ENCODE assay signal across 8 cellular contexts in genomic region chr12:42145197-42145549, GRCh38. TPM values are rescaled to one million over a fixed set of nuclear protein-coding genes. Genes with fewer than 3 reads are reported as not detected.
DNase-seq lines count a peak whose midpoint lies in the region; ATAC-seq, FAIRE-seq and TF ChIP-seq lines count a peak whose summit lies in the region.

No MANE protein-coding gene starts in this region.

- no peaks in the 10 kb centered on the region for H3K36me3 ChIP-seq in SK-N-MC (ENCODE audit: insufficient read depth, low read length)

- TF ChIP-seq CTCF in A549 (IDR thresholded peaks at IDR 0.05) (no peak), fibroblast of the aortic adventitia (IDR thresholded peaks at IDR 0.05; ENCODE audit: insufficient read depth, low read length) (no peak), retinal pigment epithelial cell (conservative IDR thresholded peaks at IDR 0.05; ENCODE audit: low read depth, low read length) (no peak)

- 19% methylated on average over 8 of the region's 8 CpGs for WGBS in A549 (ENCODE audit: missing lambda C conversion rate)

- TF ChIP-seq EP300 in A549 (IDR thresholded peaks at IDR 0.05): no peak

- H3K4me3 ChIP-seq in A549: peak overlapping the region; percentile 82
- peak overlapping the region; percentile 97 for H3K4me3 ChIP-seq in SK-N-MC
- H3K4me3 ChIP-seq in fibroblast of the aortic adventitia (ENCODE audit: low read depth, low read length): peak overlapping the region; percentile 77
- peak overlapping the region; percentile 63 for H3K4me3 ChIP-seq in retinal pigment epithelial cell (ENCODE audit: low read length)

- DNase-seq in A549 (ENCODE audit: low read depth in 1 of 2, low spot score in 1 of 2) (no peak), SK-N-MC (ENCODE audit: low read depth, low spot score) (no peak), fibroblast of the aortic adventitia (ENCODE audit: low read depth) (no peak), retinal pigment epithelial cell (ENCODE audit: low read depth) (no peak), A172 (ENCODE audit: low spot score) (no peak)

- TF ChIP-seq POLR2A in A549 (IDR thresholded peaks at IDR 0.05; ENCODE audit: low read length): no peak

- H3K27ac ChIP-seq in A549: peak overlapping the region; percentile 95 to 96
- no peak overlapping the region for H3K27ac ChIP-seq in SK-N-MC

- no peak for TF ChIP-seq RAD21 in A549 (conservative IDR thresholded peaks at IDR 0.05 in 1 of 2, IDR thresholded peaks at IDR 0.05 in 1 of 2)

- CTCF ChIA-PET in A549 (lab: Yijun Ruan, JAX): interaction anchor here (0.7 to 2.1 kb wide), 12 partner anchors 9 to 241 kb away, joined by 3 to 10 read pairs (median 4); no protein-coding TSS in a partner anchor

- FAIRE-seq in A549 (lab: Jason Lieb, UNC): no peak

- peak overlapping the region; percentile 84 for H3K4me2 ChIP-seq in A549

- peaks cover 48% of the 10 kb centered on the region for H3K4me1 ChIP-seq in A549

- peak; percentile 22 to 30 for ATAC-seq in A549
- peak; percentile 17 for ATAC-seq in GM19452 (IDR thresholded peaks at IDR 0.05; ENCODE audit: unreplicated experiment)
- no peak for ATAC-seq in HG02678 (IDR thresholded peaks at IDR 0.05; ENCODE audit: unreplicated experiment)
- no peak for ATAC-seq in GM18858 (IDR thresholded peaks at IDR 0.05; ENCODE audit: unreplicated experiment)

- H3K9me3 ChIP-seq in A549: no peaks in the 10 kb centered on the region
- no peaks in the 10 kb centered on the region for H3K9me3 ChIP-seq in SK-N-MC (ENCODE audit: low read depth, low read length)

- H3K9ac ChIP-seq in SK-N-MC (ENCODE audit: insufficient read length): peak overlapping the region; percentile 81

- POLR2A ChIA-PET in A549 (lab: Yijun Ruan, JAX): interaction anchor here (0.5 to 1.3 kb wide), 8 partner anchors 9 to 181 kb away, joined by 3 to 6 read pairs (median 4); partner anchors contain the start of genes PPHLN1 and ZCRB1

TF ChIP-seq in A549, 52 proteins besides CTCF, POLR2A, EP300 and RAD21:
- no peak for TF ChIP-seq CHD2 (IDR thresholded peaks at IDR 0.05; ENCODE audit: low read length, partially characterized antibody)
- TF ChIP-seq, protein P1, sequence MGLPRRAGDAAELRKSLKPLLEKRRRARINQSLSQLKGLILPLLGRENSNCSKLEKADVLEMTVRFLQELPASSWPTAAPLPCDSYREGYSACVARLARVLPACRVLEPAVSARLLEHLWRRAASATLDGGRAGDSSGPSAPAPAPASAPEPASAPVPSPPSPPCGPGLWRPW (IDR thresholded peaks at IDR 0.05): no peak
- no peak for TF ChIP-seq SREBF2 (IDR thresholded peaks at IDR 0.05)
- no peak for TF ChIP-seq JUN (IDR thresholded peaks at IDR 0.05)
- no peak for TF ChIP-seq RARB (CRISPR knock-in tag; IDR thresholded peaks at IDR 0.05)
- TF ChIP-seq ATOH8 (CRISPR knock-in tag; IDR thresholded peaks at IDR 0.05; ENCODE audit: low read depth): no peak
- no peak for TF ChIP-seq POLR2AphosphoS2 (conservative IDR thresholded peaks at IDR 0.05; ENCODE audit: low read length)
- no peak for TF ChIP-seq ZFP36 (IDR thresholded peaks at IDR 0.05; ENCODE audit: borderline replicate concordance, partially characterized antibody)

RNA-seq across cellular contexts. Expression of gene GXYLT1, which starts 0.5 kb away (rescaled TPM):
- polyA plus RNA-seq in A549 (2011; rRNA removed) (19.3 and 25.0 TPM in 2 replicates), A549 (2017; fragmentation: RNase III; extraction: RNeasy Plus Mini Kit Qiagen cat#74134 plus additional on column Dnase treatment) (11.2 to 12.9 TPM (median 11.6 TPM) in 3 replicates)
- polyA plus RNA-seq in A549 (2012; cell fraction: cytosol; rRNA removed): 4.5 and 5.4 TPM in 2 replicates
- polyA plus RNA-seq in A549 (2012; cell fraction: nucleus; rRNA removed): 3.9 and 4.7 TPM in 2 replicates
- polyA minus RNA-seq in A549 (2011; rRNA and poly(A)+ RNA removed): 4.9 and 7.4 TPM in 2 replicates
- 6.1 and 9.8 TPM in 2 replicates for total RNA-seq in fibroblast of the aortic adventitia (ENCODE audit: low replicate concordance)
- total RNA-seq in A172 (2014; rRNA removed; shearing (Covaris generic)): 19.4 and 20.7 TPM in 2 replicates

Comparison
In these comparisons a context has a peak if more than half of its experiments do, and no peak if none do; other contexts are left out.
1. ATAC-seq: peak in A549 (2 of 2) and GM19452 (single experiment); none in HG02678 (single experiment) and GM18858 (single experiment).
2. Peak in every context shown above with its lines, with median percentiles within 50 percentile points of each other: H3K4me3 ChIP-seq.